16 cellular contexts compared by ENCODE assay signal in genomic region chr11:75159081-75159953, GRCh38. TPM values are rescaled to one million over a fixed set of nuclear protein-coding genes. Genes with fewer than 3 reads are reported as not detected.
DNase-seq lines count a peak whose midpoint lies in the region; ATAC-seq, FAIRE-seq and TF ChIP-seq lines count a peak whose summit lies in the region.
"Had no signal": no experiment of that assay in that cellular context is flagged by ENCODE, and none has a peak within 500 bp of the region (broad histone marks: within the 10 kb centered on the region; RNA-seq: fewer than 3 reads in every experiment).

No MANE protein-coding gene starts in this region.

- TF ChIP-seq CTCF in HCT116 (IDR thresholded peaks at IDR 0.05 in 2 of 3, conservative IDR thresholded peaks at IDR 0.05 in 1 of 3; ENCODE audit: borderline replicate concordance in 1 of 3, insufficient read depth in 1 of 3, low read depth in 2 of 3, low read length in 2 of 3) = no peak
- TF ChIP-seq CTCF in H1 (IDR thresholded peaks at IDR 0.05; ENCODE audit: control extremely low read depth in 1 of 3, insufficient read depth in 1 of 3, low read depth in 1 of 3, low read length in 3 of 3) = peak in 2 of 3 experiments; percentile 19 to 34; a peak in 3 of 4 replicates
- TF ChIP-seq CTCF in lung (IDR thresholded peaks at IDR 0.05; ENCODE audit: control extremely low read depth, extremely low read depth) = no peak

- H2BK20ac ChIP-seq in H1 (ENCODE audit: low read length) = no peak overlapping the region

- RAD21 ChIA-PET in HCT116 (lab: Charles Lee; ENCODE audit: low non-redundant PET in 1 of 2, low total read pairs in 2 of 2, uncharacterized antibody in 2 of 2, unreplicated experiment in 2 of 2) = no interaction called here

- no peak overlapping the region for H3K23ac ChIP-seq in H1 (ENCODE audit: insufficient read length)

- intact Hi-C loops in HCT116 (cut with micrococcal nuclease) = no loop called here

- H3K4me1 ChIP-seq in HCT116 (ENCODE audit: control insufficient read depth in 1 of 2, insufficient read depth in 2 of 2, low read length in 2 of 2) (peaks cover 0 to 10% of the 10 kb centered on the region in 2 experiments; a peak in 2 of 4 replicates), H1 (replicated peaks in 1 of 4; ENCODE audit: control insufficient read depth in 3 of 4, insufficient read depth in 4 of 4, low read length in 3 of 4) (no peaks in the 10 kb centered on the region; a peak in 1 of 7 replicates), lung (ENCODE audit: control insufficient read depth in 2 of 2, insufficient read depth in 2 of 2, low read length in 2 of 2) (peaks cover 0 to 37% of the 10 kb centered on the region in 2 donors)

- H3K9ac ChIP-seq in HCT116 (ENCODE audit: low read length) = no peak overlapping the region
- no peak overlapping the region for H3K9ac ChIP-seq in H1 (replicated peaks in 1 of 4; ENCODE audit: extremely low read depth in 1 of 4, low read depth in 3 of 4, low read length in 3 of 4)
- H3K9ac ChIP-seq: GM23248 had no signal

- no peak overlapping the region for H2BK5ac ChIP-seq in H1 (ENCODE audit: low read depth, low read length)

- H4K91ac ChIP-seq in H1 (replicated peaks; ENCODE audit: insufficient read length, low read length) = no peak overlapping the region

- H4K20me1 ChIP-seq in HCT116 (ENCODE audit: insufficient read depth) (no peaks in the 10 kb centered on the region), H1 (replicated peaks in 1 of 2; ENCODE audit: control insufficient read depth in 1 of 2, insufficient read depth in 2 of 2, low read length in 2 of 2) (no peaks in the 10 kb centered on the region)

- TF ChIP-seq RAD21 in HCT116 (IDR thresholded peaks at IDR 0.05; ENCODE audit: low read depth) = no peak
- peak in 1 of 2 experiments; percentile 32; a peak in 1 of 4 replicates for TF ChIP-seq RAD21 in H1 (IDR thresholded peaks at IDR 0.05 in 1 of 2, conservative IDR thresholded peaks at IDR 0.05 in 1 of 2; ENCODE audit: low read depth in 2 of 2, low read length in 2 of 2)

- H3K9me2 ChIP-seq in HCT116 (ENCODE audit: insufficient read depth) = no peaks in the 10 kb centered on the region

- TF ChIP-seq POLR2A in HCT116 (IDR thresholded peaks at IDR 0.05; ENCODE audit: borderline replicate concordance, extremely low read depth, insufficient read depth, insufficient read length) (no peak), H1 (IDR thresholded peaks at IDR 0.05; ENCODE audit: control extremely low read depth in 1 of 2, low read depth in 2 of 2, low read length in 2 of 2) (no peak)

- H3K79me2 ChIP-seq in HCT116 (ENCODE audit: insufficient read depth, low read length) (no peaks in the 10 kb centered on the region), H1 (ENCODE audit: control insufficient read depth in 1 of 2, insufficient read depth in 2 of 2, low read length in 2 of 2) (no peaks in the 10 kb centered on the region)

- H3K56ac ChIP-seq in H1 (replicated peaks; ENCODE audit: insufficient read length, low read depth, low read length) = no peak overlapping the region

- WGBS in H1 (ENCODE audit: extremely low coverage in 1 of 2, insufficient coverage in 1 of 2, insufficient read length in 1 of 2, insufficient replicate concordance in 2 of 2, low coverage in 1 of 2, low lambda C conversion rate in 2 of 2, missing lambda C conversion rate in 1 of 2), 2 experiments = 90% methylated on average over 18 of the region's 19 CpGs; no CpG with 5 or more reads in 1 of the 2 experiments
- 77 to 85% methylated on average over 19 of the region's 19 CpGs for WGBS in lung, 2 donors

- H2BK15ac ChIP-seq in H1 (ENCODE audit: low read length) = no peak overlapping the region

- no peak overlapping the region for H3K14ac ChIP-seq in H1 (ENCODE audit: insufficient read length)

- no peak overlapping the region; the same call in 1 of the 2 replicates for H4K8ac ChIP-seq in H1 (ENCODE audit: extremely low read depth, insufficient read depth, low read length)

- no peaks in the 10 kb centered on the region for H3K36me3 ChIP-seq in HCT116 (ENCODE audit: control insufficient read depth in 1 of 2, insufficient read depth in 2 of 2, low read length in 2 of 2)
- no peaks in the 10 kb centered on the region for H3K36me3 ChIP-seq in H1 (ENCODE audit: control insufficient read depth in 2 of 4, insufficient read depth in 4 of 4, low read length in 3 of 4)
- H3K36me3 ChIP-seq in lung (ENCODE audit: control insufficient read depth in 2 of 2, insufficient read depth in 2 of 2, low read length in 2 of 2) = peaks cover 0 to 4% of the 10 kb centered on the region in 2 donors

- no TSS peak for BruUV-seq in HCT116 (replicated peaks; lab: Mats Ljungman, UMichigan)

- H3K9me3 ChIP-seq in HCT116 (ENCODE audit: control insufficient read depth in 1 of 2, insufficient read depth in 1 of 2, low read depth in 1 of 2, low read length in 2 of 2) = no peaks in the 10 kb centered on the region
- no peaks in the 10 kb centered on the region for H3K9me3 ChIP-seq in H1 (ENCODE audit: insufficient read depth in 2 of 2, low read depth in 1 of 2, low read length in 1 of 2)
- H3K9me3 ChIP-seq in lung (ENCODE audit: control insufficient read depth in 2 of 2, insufficient read depth in 1 of 2, low read length in 1 of 2) = peaks cover 0 to 5% of the 10 kb centered on the region in 2 donors

- no peak overlapping the region for H2BK120ac ChIP-seq in H1 (replicated peaks; ENCODE audit: low read depth, low read length)

- no peak overlapping the region for H3K18ac ChIP-seq in H1 (ENCODE audit: extremely low read depth, low read length)

- no peak overlapping the region for H3K4ac ChIP-seq in H1 (replicated peaks; ENCODE audit: insufficient read length, low read depth, low read length)

- no peaks in the 10 kb centered on the region for H3K23me2 ChIP-seq in H1 (ENCODE audit: low read depth, low read length)

- H4K5ac ChIP-seq in H1 (ENCODE audit: insufficient read length, low read depth, low read length) = no peak overlapping the region

- ATAC-seq in HCT116 (no peak), lung (ENCODE audit: insufficient read depth, low FRiP score) (no peak), GM18498 (IDR thresholded peaks at IDR 0.05; ENCODE audit: unreplicated experiment) (no peak), GM21737 (IDR thresholded peaks at IDR 0.05; ENCODE audit: unreplicated experiment) (no peak)

- CTCF ChIA-PET in HCT116 (lab: Charles Lee) (interaction anchor here (0.8 to 1.5 kb wide), 5 partner anchors 9 to 89 kb away, joined by 3 read pairs; partner anchors contain the start of genes SLCO2B1 and TPBGL), H1 (lab: Charles Lee; ENCODE audit: partially characterized antibody) (interaction anchor here (0.5 to 29.8 kb wide), 9 partner anchors 9 to 973 kb away, joined by 3 to 952 read pairs (median 4); partner anchors contain the start of gene TPBGL)

- 0 out of 2 replicates have a peak, but pooled peaks cover 4% of the 10 kb centered on the region for H3K27me3 ChIP-seq in HCT116 (ENCODE audit: insufficient read depth, low read length)
- H3K27me3 ChIP-seq in H1 (replicated peaks in 1 of 4; ENCODE audit: control insufficient read depth in 3 of 4, extremely low read depth in 1 of 4, insufficient read depth in 3 of 4, low read length in 3 of 4) = no peaks in the 10 kb centered on the region
- H3K27me3 ChIP-seq in lung (ENCODE audit: control insufficient read depth, insufficient read depth) = no peaks in the 10 kb centered on the region

- H3K4me2 ChIP-seq in HCT116 (ENCODE audit: low read length) (peak overlapping the region; percentile 32), H1 (ENCODE audit: insufficient read depth in 1 of 2, low read depth in 2 of 2, low read length in 2 of 2) (no peak overlapping the region)

- no peak overlapping the region for H2AFZ ChIP-seq in HCT116 (ENCODE audit: low read depth, low read length, poor library complexity, severe bottlenecking)
- H2AFZ ChIP-seq in H1 (ENCODE audit: low read length) = no peak overlapping the region
- H2AFZ ChIP-seq: GM23248 had no signal

- DNase-seq in HCT116 (ENCODE audit: low read depth, low spot score) (no peak), H1 (ENCODE audit: low read depth in 1 of 2, low spot score in 2 of 2) (no peak), lung (ENCODE audit: low spot score) (no peak), substantia nigra (lab: John Stamatoyannopoulos, UW) (no peak), NCI-H2171 treated with DMSO at 0.1 percent for 48 hours (lab: John Stamatoyannopoulos, UW) (no peak), Kasumi-1 (lab: John Stamatoyannopoulos, UW) (no peak)
- DNase-seq: activated CD8-positive, alpha-beta memory T cell treated with anti-CD3 and anti-CD28 coated beads for 24 hours; EL; glutamatergic neuron; GM23248; mammary epithelial cell; NCI-H187; SHP77 treated with DMSO at 0.1 percent for 48 hours had no signal

- TF ChIP-seq EP300 in H1 (IDR thresholded peaks at IDR 0.05; ENCODE audit: borderline replicate concordance in 1 of 2, low read depth in 2 of 2, low read length in 2 of 2) = no peak

- H3K4me3 ChIP-seq in HCT116 (replicated peaks in 1 of 2; ENCODE audit: low read depth in 1 of 2, low read length in 2 of 2) (no peak overlapping the region), H1 (ENCODE audit: extremely low read depth in 1 of 4, insufficient read depth in 2 of 4, low read depth in 3 of 4, low read length in 4 of 4) (no peak overlapping the region), lung (no peak overlapping the region)
- H3K4me3 ChIP-seq: GM23248 had no signal

- no peak overlapping the region for H2BK12ac ChIP-seq in H1 (ENCODE audit: low read depth, low read length)

- no peak for FAIRE-seq in H1 (lab: Jason Lieb, UNC)

- H3K27ac ChIP-seq in HCT116 (ENCODE audit: low read depth, low read length) = no peak overlapping the region
- no peak overlapping the region for H3K27ac ChIP-seq in H1 (ENCODE audit: low read depth, low read length)
- peak overlapping the region; percentile 42 to 90 for H3K27ac ChIP-seq in lung (ENCODE audit: low read depth in 1 of 2, low read length in 1 of 2)
- H3K27ac ChIP-seq in substantia nigra (ENCODE audit: low read depth, low read length, poor library complexity, severe bottlenecking) = peak overlapping the region; percentile 55
- H3K27ac ChIP-seq: GM23248 had no signal

- no peaks in the 10 kb centered on the region for H3K79me1 ChIP-seq in H1 (ENCODE audit: low read depth, low read length)

- POLR2A ChIA-PET in HCT116 (lab: Charles Lee) = no interaction called here
- POLR2A ChIA-PET in H1 (lab: Charles Lee; ENCODE audit: partially characterized antibody) = interaction anchor here (0.6 kb wide), 1 partner anchor 20 kb away, joined by 3 read pairs; no protein-coding TSS in a partner anchor

- no peak overlapping the region for H2AK5ac ChIP-seq in H1 (ENCODE audit: low read depth, low read length)

RNA-seq across cellular contexts. Expression of gene SLCO2B1, which starts 8.4 kb away (rescaled TPM):
- total RNA-seq in HCT116 (2021; ENCODE audit: unreplicated experiment) (0.81 TPM), lung (100 to 1,000 TPM in 1 of 2 donors, 10 to 100 TPM in 1; 45.6 to 244 TPM)
- polyA plus RNA-seq in HCT116 (2012) = 0.01 and 0.03 TPM in 2 replicates
- not detected in 2 replicates for total RNA-seq in H1 (2021; fragmentation: NEBNext Ultra II Directional; extraction: Animal tissue kit (Norgen Biotek cat#: 25700))
- polyA plus RNA-seq in H1 (2011; rRNA removed) (0.03 and 0.14 TPM in 2 replicates), lung (10 to 100 TPM; 22.2 to 64.8 TPM)
- polyA plus RNA-seq in H1 (2011; cell fraction: cytosol; rRNA removed) = 0.03 TPM
- 0.04 TPM for polyA plus RNA-seq in H1 (2011; cell fraction: nucleus; rRNA removed)
- polyA plus RNA-seq in H1 (2012, experiment 1 of 2) = 0.04 to 0.17 TPM (median 0.16 TPM) in 3 of 4 replicates, not detected in the other
- not detected for polyA plus RNA-seq in H1 (2012, experiment 2 of 2)
- polyA plus RNA-seq in H1 (2013, experiment 1 of 2) = 0.06 TPM
- 0.02 TPM for polyA plus RNA-seq in H1 (2013, experiment 2 of 2)
- not detected in 2 replicates for polyA minus RNA-seq in H1 (2011; rRNA and poly(A)+ RNA removed)
- not detected for polyA minus RNA-seq in H1 (2011; cell fraction: cytosol; rRNA and poly(A)+ RNA removed)
- polyA minus RNA-seq in H1 (2011; cell fraction: nucleus; rRNA and poly(A)+ RNA removed) = not detected
- total RNA-seq: GM23248, LHCN-M2, mammary epithelial cell had no signal
- polyA plus RNA-seq: GM23248, mammary epithelial cell had no signal

Comparison
In these comparisons a context has a peak if more than half of its experiments do, and no peak if none do; other contexts are left out.
1. H3K27ac ChIP-seq: peak in lung (2 of 2) and substantia nigra (single experiment); none in HCT116 (single experiment) and H1 (single experiment).
2. CTCF ChIP-seq: peak in H1 (2 of 3); none in HCT116 (0 of 3) and lung (single experiment).
3. RNA of gene SLCO2B1, which starts 8.4 kb away (total RNA-seq): 45.6 to 244 TPM in lung; 0.81 TPM in HCT116 (single experiment) and not detected in H1; every median in the first group is over 10 times any median in the second.
4. Of the 16 proteins assayed by ChIP-seq in both H1 and HCT116: peak only in H1: CTCF; only in HCT116: none; in both: none; in neither: 14; mixed calls (peak in some experiments, not most) for 1.